Comparison of ENCODE assay signal across 2 cellular contexts in genomic region chr1:2212167-2212541, GRCh38.
TF ChIP-seq lines count a peak whose summit lies in the region.

No MANE protein-coding gene starts in this region.

TF ChIP-seq in liver, 16 proteins besides CTCF, POLR2A, EP300 and RAD21:
- TF ChIP-seq ZBTB33 (IDR thresholded peaks at IDR 0.05): no peak
- TF ChIP-seq GABPA (IDR thresholded peaks at IDR 0.05 in 1 of 2, conservative IDR thresholded peaks at IDR 0.05 in 1 of 2): no peak
- no peak for TF ChIP-seq HNF4A (conservative IDR thresholded peaks at IDR 0.05)
- no peak for TF ChIP-seq ATF3 (IDR thresholded peaks at IDR 0.05)
- TF ChIP-seq YY1 (IDR thresholded peaks at IDR 0.05): no peak
- TF ChIP-seq FOXA1 (IDR thresholded peaks at IDR 0.05): no peak
- no peak for TF ChIP-seq FOXA2 (IDR thresholded peaks at IDR 0.05)
- no peak for TF ChIP-seq JUND (IDR thresholded peaks at IDR 0.05)
- TF ChIP-seq HNF4G (IDR thresholded peaks at IDR 0.05): no peak
- TF ChIP-seq TAF1 (conservative IDR thresholded peaks at IDR 0.05): no peak
- no peak for TF ChIP-seq RXRA (IDR thresholded peaks at IDR 0.05)
- no peak for TF ChIP-seq NR2F2 (IDR thresholded peaks at IDR 0.05)
TF ChIP-seq in liver: peak in this region for 0.

TF ChIP-seq in HepG2, 621 proteins besides CTCF, POLR2A, EP300 and RAD21:
- no peak for TF ChIP-seq HDAC1 (CRISPR knock-in tag; IDR thresholded peaks at IDR 0.05)
- no peak for TF ChIP-seq REL (CRISPR knock-in tag; conservative IDR thresholded peaks at IDR 0.05)
- no peak for TF ChIP-seq REST (IDR thresholded peaks at IDR 0.05; ENCODE audit: borderline replicate concordance in 1 of 2, low read depth in 1 of 2, low read length in 2 of 2)
- TF ChIP-seq ZNF138 (CRISPR knock-in tag; IDR thresholded peaks at IDR 0.05; ENCODE audit: low read depth): no peak
- TF ChIP-seq GZF1 (CRISPR knock-in tag; IDR thresholded peaks at IDR 0.05): no peak
